In the genomic region with DNA sequence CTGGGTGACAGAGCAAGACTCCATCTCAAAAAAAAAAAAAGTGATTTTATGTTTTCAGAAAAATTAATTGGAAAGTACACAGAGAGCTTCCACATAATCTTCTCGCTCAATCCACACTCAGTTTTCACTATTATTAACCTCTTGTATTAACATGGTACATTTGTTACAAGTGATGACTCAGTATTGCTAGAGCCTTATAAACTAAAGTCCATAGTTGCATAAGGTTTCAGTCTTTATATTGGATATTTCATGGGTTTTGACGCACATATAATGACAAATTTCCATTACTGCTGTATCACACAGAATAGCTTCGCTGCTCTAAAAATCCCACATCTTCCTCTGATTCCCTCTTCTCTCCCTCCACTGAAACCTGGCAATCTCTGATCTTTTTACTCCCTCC, we compare ENCODE assay signal across 28 cellular contexts.
"Had no signal": no experiment of that assay in that cellular context is flagged by ENCODE, and none has a peak within 500 bp of the region (broad histone marks: within the 10 kb centered on the region; RNA-seq: fewer than 3 reads in every experiment).

No MANE protein-coding gene starts in this region.

- H3K27me3 ChIP-seq: body of pancreas, esophagus squamous epithelium, gastroesophageal sphincter, heart right ventricle had no signal

- ATAC-seq: activated T-cell treated with anti-CD3 and anti-CD28 coated beads, Interleukin-2, amount 50 U/mL, for 72 hours; body of pancreas; gastroesophageal sphincter; heart right ventricle; T-helper 17 cell had no signal

- H3K27ac Mint-ChIP-seq: activated CD4-positive, alpha-beta memory T cell treated with anti-CD3 and anti-CD28 coated beads, Interleukin-2, amount 10 ng/mL, durations not matched to agents 7 days and 5 days; activated CD4-positive, alpha-beta T cell treated with anti-CD3 and anti-CD28 coated beads, Interleukin-2, amount 10 ng/mL, durations not matched to agents 7 days and 5 days; activated naive CD8-positive, alpha-beta T cell; activated T-cell treated with anti-CD3 and anti-CD28 coated beads, Interleukin-2, amount 50 U/mL, for 24 hours; activated T-cell treated with anti-CD3 and anti-CD28 coated beads, Interleukin-2, amount 50 U/mL, for 72 hours; T-helper 17 cell; T-helper 2 cell treated with Interferon-gamma antibody and Interleukin-4, amounts not matched to agents 5 μg/mL and 100 μg/mL, for 36 hours had no signal

- H3K36me3 ChIP-seq: esophagus squamous epithelium, gastroesophageal sphincter, heart right ventricle had no signal

- H3K4me3 Mint-ChIP-seq: activated CD4-positive, alpha-beta memory T cell treated with anti-CD3 and anti-CD28 coated beads, Interleukin-2, amount 10 ng/mL, durations not matched to agents 7 days and 5 days; activated CD4-positive, alpha-beta T cell treated with anti-CD3 and anti-CD28 coated beads, Interleukin-2, amount 10 ng/mL, durations not matched to agents 7 days and 5 days; activated naive CD8-positive, alpha-beta T cell; activated T-cell treated with anti-CD3 and anti-CD28 coated beads, Interleukin-2, amount 50 U/mL, for 24 hours; activated T-cell treated with anti-CD3 and anti-CD28 coated beads, Interleukin-2, amount 50 U/mL, for 72 hours; T-helper 17 cell; T-helper 2 cell treated with Interferon-gamma antibody and Interleukin-4, amounts not matched to agents 5 μg/mL and 100 μg/mL, for 36 hours had no signal

- H3K4me1 ChIP-seq: body of pancreas, esophagus squamous epithelium, gastroesophageal sphincter, heart right ventricle had no signal

- H3K27me3 Mint-ChIP-seq: activated CD4-positive, alpha-beta memory T cell treated with anti-CD3 and anti-CD28 coated beads, Interleukin-2, amount 10 ng/mL, durations not matched to agents 7 days and 5 days; activated CD4-positive, alpha-beta T cell treated with anti-CD3 and anti-CD28 coated beads, Interleukin-2, amount 10 ng/mL, durations not matched to agents 7 days and 5 days; activated naive CD8-positive, alpha-beta T cell; activated T-cell treated with anti-CD3 and anti-CD28 coated beads, Interleukin-2, amount 50 U/mL, for 24 hours; T-helper 17 cell had no signal

- H3K36me3 Mint-ChIP-seq: activated naive CD8-positive, alpha-beta T cell had no signal

- H3K9me3 Mint-ChIP-seq: activated CD4-positive, alpha-beta memory T cell treated with anti-CD3 and anti-CD28 coated beads, Interleukin-2, amount 10 ng/mL, durations not matched to agents 7 days and 5 days; activated CD4-positive, alpha-beta T cell treated with anti-CD3 and anti-CD28 coated beads, Interleukin-2, amount 10 ng/mL, durations not matched to agents 7 days and 5 days; activated T-cell treated with anti-CD3 and anti-CD28 coated beads, Interleukin-2, amount 50 U/mL, for 24 hours; activated T-cell treated with anti-CD3 and anti-CD28 coated beads, Interleukin-2, amount 50 U/mL, for 72 hours; T-helper 2 cell treated with Interferon-gamma antibody and Interleukin-4, amounts not matched to agents 5 μg/mL and 100 μg/mL, for 36 hours had no signal

- H3K9me3 ChIP-seq: body of pancreas, esophagus squamous epithelium, gastroesophageal sphincter, heart right ventricle had no signal

- DNase-seq: activated CD4-positive, alpha-beta memory T cell treated with anti-CD3 and anti-CD28 coated beads, Interleukin-2, amount 10 ng/mL, durations not matched to agents 7 days and 5 days; activated CD4-positive, alpha-beta T cell treated with anti-CD3 and anti-CD28 coated beads for 1 hour; activated CD4-positive, alpha-beta T cell treated with anti-CD3 and anti-CD28 coated beads for 4 hours; activated CD4-positive, alpha-beta T cell treated with anti-CD3 and anti-CD28 coated beads, Interleukin-2, amount 10 ng/mL, durations not matched to agents 7 days and 5 days; activated CD4-positive, alpha-beta T cell treated with anti-CD3 and anti-CD28 coated beads, Interleukin-2, amount 50 U/mL, for 4 hours; activated CD8-positive, alpha-beta memory T cell treated with anti-CD3 and anti-CD28 coated beads, Interleukin-2, amount 50 U/mL, for 48 hours; activated gamma-delta T cell; activated naive CD4-positive, alpha-beta T cell treated with anti-CD3 and anti-CD28 coated beads, Interleukin-2, amount 50 U/mL, for 16 hours; activated naive CD4-positive, alpha-beta T cell treated with Interleukin-2 at 50 U/mL for 16 hours; activated T-cell treated with anti-CD3 and anti-CD28 coated beads for 4 hours; activated T-cell treated with anti-CD3 and anti-CD28 coated beads, Interleukin-2, amount 50 U/mL, for 24 hours; activated T-cell treated with anti-CD3 and anti-CD28 coated beads, Interleukin-2, amount 50 U/mL, for 72 hours; amniotic stem cell; anterior cingulate cortex; body of pancreas; caudate nucleus; cortex of kidney; dermis blood vessel endothelial cell; effector CD8-positive, alpha-beta T cell; esophagus squamous epithelium; heart right ventricle; T-helper 1 cell; T-helper 17 cell; T1000 had no signal

- H3K27ac ChIP-seq: body of pancreas, epithelial cell of prostate, esophagus squamous epithelium, gastroesophageal sphincter, heart right ventricle had no signal

- H3K4me3 ChIP-seq: body of pancreas, esophagus squamous epithelium, gastroesophageal sphincter, heart right ventricle had no signal

- H3K4me1 Mint-ChIP-seq: activated CD4-positive, alpha-beta memory T cell treated with anti-CD3 and anti-CD28 coated beads, Interleukin-2, amount 10 ng/mL, durations not matched to agents 7 days and 5 days; activated CD4-positive, alpha-beta T cell treated with anti-CD3 and anti-CD28 coated beads, Interleukin-2, amount 10 ng/mL, durations not matched to agents 7 days and 5 days; T-helper 17 cell had no signal
